ENCODE assay signal across 8 cellular contexts in the genomic region with DNA sequence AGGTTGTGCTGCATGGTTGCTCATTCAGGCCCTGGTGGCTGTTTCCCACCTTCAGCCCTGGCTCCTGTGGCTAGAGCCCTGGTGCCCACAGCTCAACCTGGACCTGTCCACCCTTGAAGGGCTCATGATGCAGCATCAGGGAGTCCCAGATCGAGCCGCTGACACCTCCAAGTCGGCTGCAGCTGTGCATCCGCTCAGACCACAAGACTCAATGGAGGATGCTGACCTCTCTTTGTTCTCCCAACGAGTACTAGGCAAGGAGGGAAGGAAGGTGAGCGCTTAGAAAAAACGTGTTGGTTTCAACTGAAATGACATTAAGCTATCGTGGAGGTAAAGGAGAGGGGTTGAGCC. TPM values are rescaled to one million over a fixed set of nuclear protein-coding genes. Genes with fewer than 3 reads are reported as not detected.
DNase-seq lines count a peak whose midpoint lies in the region; ATAC-seq and TF ChIP-seq lines count a peak whose summit lies in the region.

No MANE protein-coding gene starts in this region.

- no peaks in the 10 kb centered on the region for H3K9me3 Mint-ChIP-seq in activated CD4-positive, alpha-beta T cell treated with anti-CD3 and anti-CD28 coated beads, Interleukin-2, amount 10 ng/mL, durations not matched to agents 7 days and 5 days
- no peaks in the 10 kb centered on the region for H3K9me3 Mint-ChIP-seq in activated naive CD8-positive, alpha-beta T cell (ENCODE audit: low read depth)

- no peaks in the 10 kb centered on the region for H3K36me3 ChIP-seq in kidney epithelial cell (ENCODE audit: control insufficient read depth, insufficient read depth, low read length)
- H3K36me3 ChIP-seq in thoracic aorta: no peaks in the 10 kb centered on the region

- CTCF ChIA-PET in activated CD4-positive, alpha-beta T cell treated with anti-CD3 and anti-CD28 coated beads, Interleukin-2, amount 10 ng/mL, durations not matched to agents 7 days and 5 days (lab: Charles Lee): interaction anchor here (0.6 to 5.0 kb wide), 8 partner anchors 9 to 123 kb away, joined by 3 to 37 read pairs (median 6); partner anchors contain the start of genes C10orf95 and SUFU

- H3K36me3 Mint-ChIP-seq in activated CD4-positive, alpha-beta T cell treated with anti-CD3 and anti-CD28 coated beads, Interleukin-2, amount 10 ng/mL, durations not matched to agents 7 days and 5 days (ENCODE audit: low read depth): peaks cover 2% of the 10 kb centered on the region
- H3K36me3 Mint-ChIP-seq in activated naive CD8-positive, alpha-beta T cell: no peaks in the 10 kb centered on the region

- H3K27ac ChIP-seq in thoracic aorta: no peak overlapping the region

- no peaks in the 10 kb centered on the region for H3K27me3 Mint-ChIP-seq in activated CD4-positive, alpha-beta T cell treated with anti-CD3 and anti-CD28 coated beads, Interleukin-2, amount 10 ng/mL, durations not matched to agents 7 days and 5 days
- no peaks in the 10 kb centered on the region for H3K27me3 Mint-ChIP-seq in activated naive CD8-positive, alpha-beta T cell

- H3K9me3 ChIP-seq in thoracic aorta: no peaks in the 10 kb centered on the region

- H3K4me3 ChIP-seq in kidney epithelial cell (ENCODE audit: low read depth, low read length) (peak overlapping the region; percentile 35), thoracic aorta (peak overlapping the region; percentile 77)

- TF ChIP-seq CTCF in kidney epithelial cell (IDR thresholded peaks at IDR 0.05; ENCODE audit: insufficient read depth, low read length, poor library complexity, severe bottlenecking) (no peak), thoracic aorta (IDR thresholded peaks at IDR 0.05) (no peak)

- no peaks in the 10 kb centered on the region for H3K27me3 ChIP-seq in kidney epithelial cell (ENCODE audit: control insufficient read depth, insufficient read depth, low read length)
- no peaks in the 10 kb centered on the region for H3K27me3 ChIP-seq in thoracic aorta (replicated peaks; ENCODE audit: insufficient read depth)

- peak overlapping the region; percentile 85 for H3K27ac Mint-ChIP-seq in activated CD4-positive, alpha-beta T cell treated with anti-CD3 and anti-CD28 coated beads, Interleukin-2, amount 10 ng/mL, durations not matched to agents 7 days and 5 days
- peak overlapping the region; percentile 88 for H3K27ac Mint-ChIP-seq in activated naive CD8-positive, alpha-beta T cell

- ATAC-seq in HG03097 (IDR thresholded peaks at IDR 0.05; ENCODE audit: low FRiP score, unreplicated experiment) (peak; percentile 37), thoracic aorta (ENCODE audit: insufficient number of reproducible peaks, low FRiP score, low read depth) (peak; percentile 39)

- H3K4me1 Mint-ChIP-seq in activated CD4-positive, alpha-beta T cell treated with anti-CD3 and anti-CD28 coated beads, Interleukin-2, amount 10 ng/mL, durations not matched to agents 7 days and 5 days: peaks cover 31% of the 10 kb centered on the region
- peaks cover 28% of the 10 kb centered on the region for H3K4me1 Mint-ChIP-seq in activated naive CD8-positive, alpha-beta T cell (ENCODE audit: low read depth)

- peaks cover 4 to 14% of the 10 kb centered on the region in 2 donors for H3K4me1 ChIP-seq in thoracic aorta (ENCODE audit: control insufficient read depth in 1 of 2, low read depth in 2 of 2)

- peak overlapping the region; percentile 85 for H3K4me3 Mint-ChIP-seq in activated CD4-positive, alpha-beta T cell treated with anti-CD3 and anti-CD28 coated beads, Interleukin-2, amount 10 ng/mL, durations not matched to agents 7 days and 5 days
- H3K4me3 Mint-ChIP-seq in activated naive CD8-positive, alpha-beta T cell: peak overlapping the region; percentile 95

- POLR2A ChIA-PET in activated CD4-positive, alpha-beta T cell treated with anti-CD3 and anti-CD28 coated beads, Interleukin-2, amount 10 ng/mL, durations not matched to agents 7 days and 5 days (lab: Charles Lee): no interaction called here

- DNase-seq in activated CD4-positive, alpha-beta T cell treated with anti-CD3 and anti-CD28 coated beads, Interleukin-2, amount 10 ng/mL, durations not matched to agents 7 days and 5 days: no peak
- DNase-seq in activated CD4-positive, alpha-beta T cell treated with anti-CD3 and anti-CD28 coated beads for 4 hours: no peak
- DNase-seq in kidney epithelial cell (ENCODE audit: low read depth): no peak
- DNase-seq in thoracic aorta (ENCODE audit: low spot score): no peak
- DNase-seq in DMS153 treated with DMSO at 0.1 percent for 48 hours (lab: John Stamatoyannopoulos, UW; ENCODE audit: unreplicated experiment): no peak
- no peak for DNase-seq in NCI-H2227 treated with DMSO at 0.1 percent for 48 hours (lab: John Stamatoyannopoulos, UW)

RNA-seq across cellular contexts. Expression of gene C10orf95, which starts 9.5 kb away (rescaled TPM):
- total RNA-seq in activated CD4-positive, alpha-beta T cell treated with anti-CD3 and anti-CD28 coated beads, Interleukin-2, amount 10 ng/mL, durations not matched to agents 7 days and 5 days: under 1 TPM in 1 of 2 experiments, not detected in 1; 0.17 TPM
- total RNA-seq in kidney epithelial cell: 3.2 and 6.9 TPM in 2 replicates
- total RNA-seq in thoracic aorta: not detected

RNA-seq across cellular contexts. Expression of gene CUEDC2, which starts 28.4 kb away (rescaled TPM):
- total RNA-seq in activated CD4-positive, alpha-beta T cell treated with anti-CD3 and anti-CD28 coated beads, Interleukin-2, amount 10 ng/mL, durations not matched to agents 7 days and 5 days: 10 to 100 TPM; 63.6 to 68.9 TPM
- total RNA-seq in kidney epithelial cell (93.9 and 132 TPM in 2 replicates), thoracic aorta (10 to 100 TPM; 40.8 to 53.2 TPM)

RNA-seq across cellular contexts. Expression of gene FBXL15, which starts 40.2 kb away (rescaled TPM):
- total RNA-seq in activated CD4-positive, alpha-beta T cell treated with anti-CD3 and anti-CD28 coated beads, Interleukin-2, amount 10 ng/mL, durations not matched to agents 7 days and 5 days: 10 to 100 TPM in 1 of 2 experiments, 1 to 10 TPM in 1; 8.7 to 11.2 TPM
- 20.6 and 26.6 TPM in 2 replicates for total RNA-seq in kidney epithelial cell
- 10 to 100 TPM; 19.8 to 24.0 TPM for total RNA-seq in thoracic aorta

RNA-seq across cellular contexts. Expression of gene ACTR1A, which starts 41.7 kb away (rescaled TPM):
- total RNA-seq in activated CD4-positive, alpha-beta T cell treated with anti-CD3 and anti-CD28 coated beads, Interleukin-2, amount 10 ng/mL, durations not matched to agents 7 days and 5 days: 10 to 100 TPM; 76.1 to 84.5 TPM
- total RNA-seq in kidney epithelial cell: 151 and 165 TPM in 2 replicates
- total RNA-seq in thoracic aorta: 100 to 1,000 TPM in 1 of 2 donors, 10 to 100 TPM in 1; 98.0 to 116 TPM

RNA-seq across cellular contexts. Expression of gene PSD, which starts 42.2 kb away (rescaled TPM):
- 1 to 10 TPM; 1.4 to 1.6 TPM for total RNA-seq in activated CD4-positive, alpha-beta T cell treated with anti-CD3 and anti-CD28 coated beads, Interleukin-2, amount 10 ng/mL, durations not matched to agents 7 days and 5 days
- 2.0 and 3.8 TPM in 2 replicates for total RNA-seq in kidney epithelial cell
- total RNA-seq in thoracic aorta: under 1 TPM in 1 of 2 donors, not detected in 1; 0.21 TPM
